ENCODE assay signal across 17 cellular contexts in genomic region chr21:38645282-38645681, GRCh38.
DNase-seq lines count a peak whose midpoint lies in the region; ATAC-seq, FAIRE-seq and TF ChIP-seq lines count a peak whose summit lies in the region.
"Had no signal": no experiment of that assay in that cellular context is flagged by ENCODE, and none has a peak within 500 bp of the region (broad histone marks: within the 10 kb centered on the region; RNA-seq: fewer than 3 reads in every experiment).

No MANE protein-coding gene starts in this region.

- H3K36me3 ChIP-seq in astrocyte (ENCODE audit: insufficient read depth, low read length) (no peaks in the 10 kb centered on the region), ovary (no peaks in the 10 kb centered on the region), lower lobe of right lung (no peaks in the 10 kb centered on the region)
- H3K36me3 ChIP-seq: BLaER1, neutrophil had no signal

- no peak for TF ChIP-seq EP300 in ovary (IDR thresholded peaks at IDR 0.05)

- H3K9me3 Mint-ChIP-seq in HFFc6 = peaks cover 5% of the 10 kb centered on the region
- peaks cover 2% of the 10 kb centered on the region for H3K9me3 Mint-ChIP-seq in astrocyte (ENCODE audit: unreplicated experiment)
- H3K9me3 Mint-ChIP-seq in immature natural killer cell = no peaks in the 10 kb centered on the region

- H3K27ac ChIP-seq in astrocyte (ENCODE audit: low read depth, low read length) = peak overlapping the region; percentile 64
- no peak overlapping the region for H3K27ac ChIP-seq in ovary
- H3K27ac ChIP-seq in lower lobe of right lung = no peak overlapping the region
- H3K27ac ChIP-seq: BLaER1, neutrophil had no signal

- intact Hi-C loops in ovary (cut with DNase I) (no loop called here), lower lobe of right lung (cut with DNase I) (no loop called here)

- 71 to 87% (median 73%) methylated on average over 3 of the region's 3 CpGs for WGBS in ovary, 3 donors

- peak overlapping the region; percentile 60 for H3K4me3 Mint-ChIP-seq in HFFc6
- no peak overlapping the region for H3K4me3 Mint-ChIP-seq in astrocyte (ENCODE audit: unreplicated experiment)
- no peak overlapping the region for H3K4me3 Mint-ChIP-seq in immature natural killer cell
- H3K4me3 Mint-ChIP-seq: activated naive CD8-positive, alpha-beta T cell had no signal

- H3K9me3 ChIP-seq in astrocyte (ENCODE audit: insufficient read depth, low read depth, low read length) (no peaks in the 10 kb centered on the region), ovary (no peaks in the 10 kb centered on the region), lower lobe of right lung (no peaks in the 10 kb centered on the region)
- H3K9me3 ChIP-seq: neutrophil had no signal

- FAIRE-seq in astrocyte (lab: Jason Lieb, UNC) = peak; percentile 97
- FAIRE-seq: GM18507 had no signal

- H3K79me2 ChIP-seq in astrocyte (ENCODE audit: insufficient read depth, low read length) = no peaks in the 10 kb centered on the region

- no peak for ATAC-seq in lower lobe of right lung

- H2AFZ ChIP-seq in astrocyte (ENCODE audit: low read depth, low read length) = no peak overlapping the region

- TF ChIP-seq CTCF in HFFc6 (IDR thresholded peaks at IDR 0.05) (no peak), astrocyte (IDR thresholded peaks at IDR 0.05; ENCODE audit: insufficient read depth, low read depth, low read length) (no peak), ovary (IDR thresholded peaks at IDR 0.05) (no peak), lower lobe of right lung (IDR thresholded peaks at IDR 0.05) (no peak)

- no peaks in the 10 kb centered on the region for H4K20me1 ChIP-seq in astrocyte (ENCODE audit: insufficient read depth, low read length)
- H4K20me1 ChIP-seq: BLaER1 had no signal

- H3K36me3 Mint-ChIP-seq in HFFc6 (ENCODE audit: low read depth) = peaks cover 4% of the 10 kb centered on the region; the same call in 1 of the 2 replicates
- H3K36me3 Mint-ChIP-seq in astrocyte (ENCODE audit: low read depth, unreplicated experiment) = no peaks in the 10 kb centered on the region
- H3K36me3 Mint-ChIP-seq in immature natural killer cell = no peaks in the 10 kb centered on the region

- DNase-seq in AG08395 (ENCODE audit: low spot score) (peak; percentile 77), HFFc6 (peak; percentile 94), astrocyte (ENCODE audit: low read depth) (peak; percentile 97), glomerular visceral epithelial cell (ENCODE audit: extremely low spot score) (peak; percentile 65), ovary (no peak), occipital lobe (lab: John Stamatoyannopoulos, UW) (no peak), lower lobe of right lung (no peak), immature natural killer cell (no peak)
- DNase-seq: head of caudate nucleus; NCI-H1436; RPMI8226; stimulated activated CD8-positive, alpha-beta memory T cell treated with anti-CD3 and anti-CD28 coated beads, Interleukin-4, amount 100 ng/mL, for 48 hours had no signal

- H3K4me1 Mint-ChIP-seq in HFFc6 (ENCODE audit: low read depth) = peaks cover 28% of the 10 kb centered on the region
- H3K4me1 Mint-ChIP-seq in astrocyte (ENCODE audit: low read depth, unreplicated experiment) = peaks cover 22% of the 10 kb centered on the region
- H3K4me1 Mint-ChIP-seq in immature natural killer cell = no peaks in the 10 kb centered on the region

- H3K4me2 ChIP-seq in astrocyte (ENCODE audit: low read length) = peak overlapping the region; percentile 73
- H3K4me2 ChIP-seq: BLaER1 had no signal

- peaks cover 43% of the 10 kb centered on the region for H3K27me3 Mint-ChIP-seq in HFFc6 (ENCODE audit: insufficient read depth)
- peaks cover 6% of the 10 kb centered on the region for H3K27me3 Mint-ChIP-seq in astrocyte (ENCODE audit: low read depth, unreplicated experiment)
- peaks cover 0 to 5% (median 2%) of the 10 kb centered on the region in 3 donors for H3K27me3 Mint-ChIP-seq in immature natural killer cell (ENCODE audit: low read depth in 3 of 3)

- H3K4me1 ChIP-seq in astrocyte (ENCODE audit: insufficient read depth, low read length) = peaks cover 15% of the 10 kb centered on the region
- no peaks in the 10 kb centered on the region for H3K4me1 ChIP-seq in ovary (ENCODE audit: insufficient read depth)
- no peaks in the 10 kb centered on the region for H3K4me1 ChIP-seq in lower lobe of right lung
- H3K4me1 ChIP-seq: BLaER1 had no signal

- no peak overlapping the region for H3K4me3 ChIP-seq in astrocyte (ENCODE audit: insufficient read depth, low read depth, low read length)
- no peak overlapping the region for H3K4me3 ChIP-seq in ovary
- H3K4me3 ChIP-seq in lower lobe of right lung = no peak overlapping the region
- H3K4me3 ChIP-seq: BLaER1, lung had no signal

- H3K27ac Mint-ChIP-seq in HFFc6 (peak overlapping the region; percentile 67), astrocyte (ENCODE audit: unreplicated experiment) (peak overlapping the region; percentile 62), immature natural killer cell (no peak overlapping the region)
- H3K27ac Mint-ChIP-seq: activated naive CD8-positive, alpha-beta T cell had no signal

- H3K27me3 ChIP-seq in astrocyte (ENCODE audit: insufficient read depth, low read length) (peaks cover 64% of the 10 kb centered on the region), ovary (no peaks in the 10 kb centered on the region), lower lobe of right lung (ENCODE audit: low read depth) (no peaks in the 10 kb centered on the region)
- H3K27me3 ChIP-seq: BLaER1, neutrophil had no signal

- peak overlapping the region; percentile 60 for H3K9ac ChIP-seq in astrocyte (ENCODE audit: low read length)
- H3K9ac ChIP-seq: BLaER1 had no signal

- TF ChIP-seq POLR2A in ovary (IDR thresholded peaks at IDR 0.05) = no peak

Comparison
In these comparisons a context has a peak if more than half of its experiments do, and no peak if none do; other contexts are left out.
1. DNase-seq: peak in AG08395 (single experiment), HFFc6 (single experiment), astrocyte (single experiment) and glomerular visceral epithelial cell (single experiment); none in ovary (0 of 5), occipital lobe (single experiment), lower lobe of right lung (single experiment) and immature natural killer cell (0 of 3).
2. H3K27ac Mint-ChIP-seq: peak in HFFc6 (single experiment) and astrocyte (single experiment); none in immature natural killer cell (0 of 6).